In the genomic region with DNA sequence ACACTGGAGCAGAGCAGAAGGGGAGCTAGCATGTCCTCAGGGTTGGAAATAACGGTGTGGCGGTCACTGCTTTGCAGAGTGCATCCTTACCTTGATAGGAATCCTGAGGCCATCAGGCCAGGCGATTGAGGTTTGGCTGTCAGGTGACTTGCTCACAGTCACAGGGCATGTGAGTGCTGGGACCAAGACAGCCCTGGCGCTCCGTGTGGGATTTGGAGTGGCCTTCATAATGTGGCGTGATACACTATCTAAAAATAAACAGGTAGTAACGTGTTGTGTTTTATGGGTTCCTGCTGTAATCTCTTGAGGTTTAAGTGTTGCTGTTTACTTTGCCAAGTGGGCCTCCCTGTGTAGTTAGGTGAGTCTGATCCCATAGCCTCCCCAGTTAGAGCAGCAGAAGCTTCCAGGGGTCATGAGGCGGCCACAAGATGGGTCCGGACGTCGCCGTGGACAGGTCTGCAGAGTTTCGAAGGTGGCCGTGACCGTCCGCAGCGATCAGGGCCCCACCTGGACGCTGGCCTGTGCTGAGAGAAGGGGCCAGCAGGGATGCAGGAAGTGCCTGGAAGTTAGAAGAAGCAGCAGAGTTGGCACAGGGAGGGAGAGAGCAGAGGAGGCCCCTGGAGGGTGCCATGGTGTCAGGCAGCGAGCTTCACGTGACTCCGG, we compare ENCODE assay signal across 16 cellular contexts. TPM values are rescaled to one million over a fixed set of nuclear protein-coding genes. Genes with fewer than 3 reads are reported as not detected.
DNase-seq lines count a peak whose midpoint lies in the region; ATAC-seq, FAIRE-seq and TF ChIP-seq lines count a peak whose summit lies in the region.
"Had no signal": no experiment of that assay in that cellular context is flagged by ENCODE, and none has a peak within 500 bp of the region (broad histone marks: within the 10 kb centered on the region; RNA-seq: fewer than 3 reads in every experiment).

No MANE protein-coding gene starts in this region.

- no peak for ATAC-seq in right lobe of liver
- ATAC-seq in HepG2: no peak
- ATAC-seq in Right ventricle myocardium inferior: peak; percentile 69
- no peak for ATAC-seq in GM19023 (IDR thresholded peaks at IDR 0.05; ENCODE audit: unreplicated experiment)
- no peak for ATAC-seq in GM18870 (IDR thresholded peaks at IDR 0.05; ENCODE audit: unreplicated experiment)
- ATAC-seq: activated CD4-positive, alpha-beta T cell treated with anti-CD3 and anti-CD28 coated beads for 36 hours; T-cell had no signal

- H3K36me3 ChIP-seq in right lobe of liver (peaks cover 0 to 3% (median 0%) of the 10 kb centered on the region in 4 donors), HepG2 (replicated peaks in 1 of 2; ENCODE audit: control insufficient read depth in 1 of 2, insufficient read depth in 2 of 2, low read length in 2 of 2) (peaks cover 15 to 31% of the 10 kb centered on the region in 2 experiments; a peak in 4 of 5 replicates)

- TF ChIP-seq CTCF in right lobe of liver (IDR thresholded peaks at IDR 0.05) (no peak), HepG2 (CRISPR knock-in tag; IDR thresholded peaks at IDR 0.05) (no peak), nephron progenitor cell (IDR thresholded peaks at IDR 0.05) (no peak)

- no peak for TF ChIP-seq RAD21 in HepG2 (CRISPR knock-in tag; IDR thresholded peaks at IDR 0.05)

- H3K27me3 ChIP-seq in right lobe of liver (no peaks in the 10 kb centered on the region), HepG2 (ENCODE audit: control insufficient read depth in 1 of 2, insufficient read depth in 2 of 2, low read length in 2 of 2) (no peaks in the 10 kb centered on the region)

- DNase-seq in right lobe of liver: peak in 2 of 3 donors; percentile 33 to 38
- no peak for DNase-seq in HepG2 (ENCODE audit: low spot score)
- DNase-seq in Right ventricle myocardium inferior (ENCODE audit: missing footprints): no peak
- no peak for DNase-seq in nephron progenitor cell
- no peak for DNase-seq in AG08396 (ENCODE audit: low spot score)
- DNase-seq in NCI-H1930 (lab: John Stamatoyannopoulos, UW): no peak
- DNase-seq: activated CD4-positive, alpha-beta T cell treated with anti-CD3 and anti-CD28 coated beads for 36 hours; EL; Karpas-422; PC-9; stimulated activated CD8-positive, alpha-beta memory T cell treated with anti-CD3 and anti-CD28 coated beads, Interleukin-4, amount 100 ng/mL, for 48 hours had no signal

- intact Hi-C loops in right lobe of liver (cut with DNase I): no loop called here
- intact Hi-C loops in HepG2 (cut with micrococcal nuclease; ENCODE audit: unreplicated experiment): no loop called here
- intact Hi-C loops in Right ventricle myocardium inferior (cut with DNase I): no loop called here

- H2AFZ ChIP-seq in HepG2 (ENCODE audit: low read length): no peak overlapping the region
- H2AFZ ChIP-seq: PC-9 had no signal

- POLR2A ChIA-PET in HepG2 (lab: Yijun Ruan, JAX): no interaction called here

- TF ChIP-seq POLR2A in right lobe of liver (IDR thresholded peaks at IDR 0.05) (no peak), HepG2 (IDR thresholded peaks at IDR 0.05; ENCODE audit: insufficient read depth in 1 of 2, low read depth in 2 of 2, low read length in 2 of 2) (no peak)

- WGBS in right lobe of liver (ENCODE audit: insufficient coverage, low coverage, low lambda C conversion rate, missing lambda C conversion rate): 91% methylated on average over 14 of the region's 21 CpGs
- 89% methylated on average over 21 of the region's 21 CpGs for WGBS in HepG2 (ENCODE audit: low lambda C conversion rate)

- CTCF ChIA-PET in HepG2 (lab: Yijun Ruan, JAX; ENCODE audit: low intra/inter-chr PET ratio, low total read pairs): no interaction called here

- peak overlapping the region; percentile 41 for H3K27ac Mint-ChIP-seq in nephron progenitor cell
- H3K27ac Mint-ChIP-seq: activated CD4-positive, alpha-beta T cell treated with anti-CD3 and anti-CD28 coated beads for 36 hours; activated T-helper 1 cell treated with anti-CD3 and anti-CD28 coated beads, Interleukin-12 subunit alpha, Interleukin-12 subunit beta, Interleukin-2, Interleukin-4 antibody, amounts not matched to agents 30 ng/mL and 10 ng/mL and 1 ng/mL, durations not matched to agents 14 hours and 24 hours and 36 hours; T-cell had no signal

- H3K79me2 ChIP-seq in HepG2 (ENCODE audit: insufficient read depth, low read length): peaks cover 15% of the 10 kb centered on the region

- H3K4me3 ChIP-seq in right lobe of liver (no peak overlapping the region), HepG2 (replicated peaks in 1 of 3; ENCODE audit: insufficient read depth in 1 of 3, low read depth in 2 of 3, low read length in 3 of 3) (no peak overlapping the region)
- H3K4me3 ChIP-seq: PC-9 had no signal

- H3K9me3 ChIP-seq in right lobe of liver (no peaks in the 10 kb centered on the region), HepG2 (ENCODE audit: low read length) (no peaks in the 10 kb centered on the region)

- peaks cover 63% of the 10 kb centered on the region for H3K36me3 Mint-ChIP-seq in nephron progenitor cell (ENCODE audit: low read depth)

- no peak overlapping the region for H3K27ac ChIP-seq in right lobe of liver
- no peak overlapping the region for H3K27ac ChIP-seq in HepG2 (ENCODE audit: extremely low read length, insufficient read depth, low read length)
- H3K27ac ChIP-seq: PC-9 had no signal

- in situ Hi-C loops in HepG2 (cut with HindIII; ENCODE audit: extremely low pct_ligation_motif_present, low pct_unique_long_range_greater_than_20kb): no loop called here

- no peaks in the 10 kb centered on the region for H4K20me1 ChIP-seq in HepG2 (ENCODE audit: insufficient read depth, low read length)

- FAIRE-seq in HepG2 (lab: Jason Lieb, UNC): no peak
- FAIRE-seq: GM12892 had no signal

- H3K4me3 Mint-ChIP-seq in nephron progenitor cell: no peak overlapping the region
- H3K4me3 Mint-ChIP-seq: activated CD4-positive, alpha-beta T cell treated with anti-CD3 and anti-CD28 coated beads for 36 hours; activated T-helper 1 cell treated with anti-CD3 and anti-CD28 coated beads, Interleukin-12 subunit alpha, Interleukin-12 subunit beta, Interleukin-2, Interleukin-4 antibody, amounts not matched to agents 30 ng/mL and 10 ng/mL and 1 ng/mL, durations not matched to agents 14 hours and 24 hours and 36 hours; T-cell had no signal

- H3K4me1 Mint-ChIP-seq in nephron progenitor cell: peaks cover 35% of the 10 kb centered on the region
- H3K4me1 Mint-ChIP-seq: activated CD4-positive, alpha-beta T cell treated with anti-CD3 and anti-CD28 coated beads for 36 hours had no signal

- H3K4me1 ChIP-seq in right lobe of liver: no peaks in the 10 kb centered on the region
- peaks cover 45% of the 10 kb centered on the region for H3K4me1 ChIP-seq in HepG2 (ENCODE audit: insufficient read depth, low read length)

- no peak overlapping the region for H3K4me2 ChIP-seq in HepG2 (ENCODE audit: low read depth, low read length)
- H3K4me2 ChIP-seq: PC-9 had no signal

- H3K9ac ChIP-seq in HepG2 (ENCODE audit: insufficient read depth, low read depth, low read length): no peak overlapping the region

- no TSS peak for BruUV-seq in HepG2 (replicated peaks; lab: Mats Ljungman, UMichigan)

- H3K9me3 Mint-ChIP-seq in nephron progenitor cell: peaks cover 10% of the 10 kb centered on the region
- H3K9me3 Mint-ChIP-seq: activated T-helper 1 cell treated with anti-CD3 and anti-CD28 coated beads, Interleukin-12 subunit alpha, Interleukin-12 subunit beta, Interleukin-2, Interleukin-4 antibody, amounts not matched to agents 30 ng/mL and 10 ng/mL and 1 ng/mL, durations not matched to agents 14 hours and 24 hours and 36 hours had no signal

- TF ChIP-seq EP300 in HepG2 (IDR thresholded peaks at IDR 0.05; ENCODE audit: low read depth in 2 of 2, low read length in 2 of 2) (no peak), HepG2 (CRISPR knock-in tag; IDR thresholded peaks at IDR 0.05; ENCODE audit: borderline replicate concordance) (no peak)

- H3K27me3 Mint-ChIP-seq in nephron progenitor cell (ENCODE audit: low read depth, poor library complexity): no peaks in the 10 kb centered on the region
- H3K27me3 Mint-ChIP-seq: activated CD4-positive, alpha-beta T cell treated with anti-CD3 and anti-CD28 coated beads for 36 hours; T-cell had no signal

TF ChIP-seq in HepG2, 621 proteins besides CTCF, POLR2A, EP300 and RAD21 (continues in another document):
- TF ChIP-seq MXD4 (CRISPR knock-in tag; IDR thresholded peaks at IDR 0.05) (no peak), MAFK (conservative IDR thresholded peaks at IDR 0.05 in 1 of 2, IDR thresholded peaks at IDR 0.05 in 1 of 2; ENCODE audit: low read length in 2 of 2) (no peak), ZNF761 (CRISPR knock-in tag; conservative IDR thresholded peaks at IDR 0.05) (no peak), RNF2 (conservative IDR thresholded peaks at IDR 0.05; ENCODE audit: low read depth) (no peak)

RNA-seq across cellular contexts. Expression of a gene that starts 27.7 kb away (rescaled TPM):
- 10 to 100 TPM; 15.0 to 29.6 (median 22.1) TPM for total RNA-seq in right lobe of liver
- total RNA-seq in HepG2 (2016; rRNA removed; fragmentation: Illumina TruSeq; extraction: Trizol): 18.2 and 21.0 TPM in 2 replicates
- 9.3 and 11.0 TPM in 2 replicates for total RNA-seq in HepG2 (2016; cell fraction: cytosol; rRNA removed; fragmentation: Illumina TruSeq; extraction: Trizol; ENCODE audit: low read depth)
- 16.0 and 24.7 TPM in 2 replicates for total RNA-seq in HepG2 (2016; cell fraction: insoluble cytoplasmic fraction; rRNA removed; fragmentation: Illumina TruSeq; extraction: Trizol)
- total RNA-seq in HepG2 (2016; cell fraction: membrane; rRNA removed; fragmentation: Illumina TruSeq; extraction: Trizol): 16.1 and 18.9 TPM in 2 replicates
- total RNA-seq in HepG2 (2016; cell fraction: nucleus; rRNA removed; fragmentation: Illumina TruSeq; extraction: Trizol): 21.7 and 25.1 TPM in 2 replicates
- polyA plus RNA-seq in HepG2 (2011; rRNA removed): 27.7 and 35.5 TPM in 2 replicates
- polyA plus RNA-seq in HepG2 (2011; cell fraction: cytosol; rRNA removed): 11.1 and 23.9 TPM in 2 replicates
- polyA plus RNA-seq in HepG2 (2011; cell fraction: nucleus; rRNA removed): 115 and 118 TPM in 2 replicates
- polyA plus RNA-seq in HepG2 (2012): 37.4 and 43.4 TPM in 2 replicates
- polyA plus RNA-seq in HepG2 (2016; cell fraction: cytosol; fragmentation: Illumina TruSeq; extraction: Trizol; ENCODE audit: low read depth): 2.0 and 3.4 TPM in 2 replicates
- polyA plus RNA-seq in HepG2 (2016; cell fraction: insoluble cytoplasmic fraction; fragmentation: Illumina TruSeq; extraction: Trizol; ENCODE audit: low read depth): 17.8 and 20.5 TPM in 2 replicates
- polyA plus RNA-seq in HepG2 (2016; cell fraction: membrane; fragmentation: Illumina TruSeq; extraction: Trizol; ENCODE audit: low read depth): 5.5 and 5.6 TPM in 2 replicates
- 51.0 and 56.7 TPM in 2 replicates for polyA plus RNA-seq in HepG2 (2016; cell fraction: nucleus; fragmentation: Illumina TruSeq; extraction: Trizol; ENCODE audit: insufficient read depth, low read depth)
- polyA minus RNA-seq in HepG2 (2011; rRNA and poly(A)+ RNA removed; ENCODE audit: low replicate concordance): 4.5 and 52.2 TPM in 2 replicates
- 14.2 and 24.5 TPM in 2 replicates for polyA minus RNA-seq in HepG2 (2011; cell fraction: cytosol; rRNA and poly(A)+ RNA removed)
- polyA minus RNA-seq in HepG2 (2011; cell fraction: nucleus; rRNA and poly(A)+ RNA removed): 45.0 and 59.1 TPM in 2 replicates
- total RNA-seq in Right ventricle myocardium inferior: 21.0 TPM

Comparison
In these comparisons a context has a peak if more than half of its experiments do, and no peak if none do; other contexts are left out.
1. DNase-seq: peak in right lobe of liver (2 of 3); none in HepG2 (single experiment), Right ventricle myocardium inferior (single experiment), nephron progenitor cell (single experiment), AG08396 (single experiment) and NCI-H1930 (0 of 2).